8 cellular contexts compared by ENCODE assay signal in the genomic region with DNA sequence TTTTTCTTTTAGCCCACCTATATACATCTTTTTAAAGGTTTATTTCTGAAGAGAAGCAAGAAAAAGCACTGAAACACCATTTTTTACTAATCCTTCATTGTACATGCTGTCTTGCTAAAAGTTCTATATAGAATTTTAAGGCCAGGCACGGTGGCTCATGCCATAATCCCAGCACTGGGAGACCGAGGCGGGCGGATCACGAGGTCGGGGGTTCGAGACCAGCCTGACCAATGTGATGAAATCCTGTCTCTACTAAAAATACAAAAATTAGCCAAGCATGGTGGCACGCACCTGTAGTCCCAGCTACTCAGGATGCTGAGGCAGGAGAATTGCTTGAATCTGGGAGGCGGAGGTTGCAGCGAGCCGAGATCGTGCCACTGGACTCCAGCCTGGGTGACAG. TPM values are rescaled to one million over a fixed set of nuclear protein-coding genes. Genes with fewer than 3 reads are reported as not detected.
DNase-seq lines count a peak whose midpoint lies in the region; ATAC-seq and TF ChIP-seq lines count a peak whose summit lies in the region.
"Not testable (repeated sequence)": the region's sequence is repeated elsewhere in the genome, so short reads cannot be mapped to it uniquely, and the experiment has no call there.
"Had no signal": no experiment of that assay in that cellular context is flagged by ENCODE, and none has a peak within 500 bp of the region (broad histone marks: within the 10 kb centered on the region; RNA-seq: fewer than 3 reads in every experiment).

No MANE protein-coding gene starts in this region.

- TF ChIP-seq POLR2A in HCT116 (IDR thresholded peaks at IDR 0.05; ENCODE audit: borderline replicate concordance, extremely low read depth, insufficient read depth, insufficient read length), result not testable (repeated sequence)

- H3K27ac ChIP-seq in DND-41 (ENCODE audit: low read length); HCT116 (ENCODE audit: low read depth, low read length); OCI-LY1 (ENCODE audit: low read depth, low read length, poor library complexity, severe bottlenecking): not testable (repeated sequence)
- peak overlapping the region; percentile 21 for H3K27ac ChIP-seq in PC-3 (ENCODE audit: low read length)

- peaks cover 14% of the 10 kb centered on the region; the same call in 1 of the 2 replicates for H3K4me1 ChIP-seq in DND-41 (ENCODE audit: insufficient read depth, low read length)
- not testable (repeated sequence) for H3K4me1 ChIP-seq in HCT116 (ENCODE audit: control insufficient read depth in 1 of 2, insufficient read depth in 2 of 2, low read length in 2 of 2)
- H3K4me1 ChIP-seq in OCI-LY1 (ENCODE audit: insufficient read depth, low read length, severe bottlenecking), result peaks cover 24% of the 10 kb centered on the region
- H3K4me1 ChIP-seq in PC-3 (ENCODE audit: insufficient read depth, low read length), result peaks cover 33% of the 10 kb centered on the region

- not testable (repeated sequence) for BruUV-seq in HCT116 (replicated peaks; lab: Mats Ljungman, UMichigan); PC-3 (replicated peaks; lab: Mats Ljungman, UMichigan)

- not testable (repeated sequence) for H3K9me3 ChIP-seq in DND-41 (ENCODE audit: insufficient read depth, low read length, severe bottlenecking); HCT116 (ENCODE audit: control insufficient read depth in 1 of 2, insufficient read depth in 1 of 2, low read depth in 1 of 2, low read length in 2 of 2); OCI-LY1 (ENCODE audit: low read length); PC-3 (ENCODE audit: low read length)

- not testable (repeated sequence) for H3K4me3 ChIP-seq in DND-41 (ENCODE audit: low read depth in 1 of 2, low read length in 2 of 2); HCT116 (replicated peaks in 1 of 2; ENCODE audit: low read depth in 1 of 2, low read length in 2 of 2); OCI-LY1 (ENCODE audit: low read depth, low read length, poor library complexity, severe bottlenecking); PC-3 (ENCODE audit: low read length)

- H3K4me2 ChIP-seq in DND-41 (ENCODE audit: insufficient read depth, low read length); HCT116 (ENCODE audit: low read length); OCI-LY1 (ENCODE audit: low read length); PC-3 (ENCODE audit: low read length): not testable (repeated sequence)

- POLR2A ChIA-PET in HCT116 (lab: Charles Lee); PC-3 (lab: Charles Lee; ENCODE audit: unreplicated experiment): not testable (repeated sequence)

- ATAC-seq in DND-41 (ENCODE audit: insufficient read depth, low read depth); HCT116; PC-3: not testable (repeated sequence)

- intact Hi-C loops in HCT116 (cut with micrococcal nuclease); PC-3 (cut with micrococcal nuclease); posterior vena cava (cut with DNase I): not testable (repeated sequence)

- H4K20me1 ChIP-seq in DND-41 (ENCODE audit: insufficient read depth, low read length); HCT116 (ENCODE audit: insufficient read depth); OCI-LY1 (ENCODE audit: insufficient read depth, low read length); PC-3 (ENCODE audit: low read length): not testable (repeated sequence)

- not testable (repeated sequence) for H3F3A ChIP-seq in OCI-LY1 (ENCODE audit: insufficient read depth, low read length); PC-3 (ENCODE audit: low read length, unreplicated experiment)

- not testable (repeated sequence) for DNase-seq in DND-41; HCT116 (ENCODE audit: low read depth, low spot score); PC-3
- DNase-seq in posterior vena cava (ENCODE audit: low spot score), result peak; percentile 66

- not testable (repeated sequence) for H3K9me2 ChIP-seq in HCT116 (ENCODE audit: insufficient read depth); OCI-LY1 (ENCODE audit: low read depth, low read length); PC-3 (replicated peaks; ENCODE audit: low read length)

- TF ChIP-seq CTCF in DND-41 (IDR thresholded peaks at IDR 0.05; ENCODE audit: borderline replicate concordance, extremely low read depth, low read length, poor library complexity, severe bottlenecking); HCT116 (IDR thresholded peaks at IDR 0.05 in 2 of 3, conservative IDR thresholded peaks at IDR 0.05 in 1 of 3; ENCODE audit: borderline replicate concordance in 1 of 3, insufficient read depth in 1 of 3, low read depth in 2 of 3, low read length in 2 of 3); OCI-LY1 (IDR thresholded peaks at IDR 0.05; ENCODE audit: low read length); PC-3 (conservative IDR thresholded peaks at IDR 0.05; ENCODE audit: low read depth, low read length): not testable (repeated sequence)

- H3K36me3 ChIP-seq in DND-41 (ENCODE audit: insufficient read depth, low read length); HCT116 (ENCODE audit: control insufficient read depth in 1 of 2, insufficient read depth in 2 of 2, low read length in 2 of 2); OCI-LY1 (ENCODE audit: insufficient read depth, low read length); PC-3 (ENCODE audit: low read depth, low read length): not testable (repeated sequence)

- CTCF ChIA-PET in HCT116 (lab: Charles Lee); PC-3 (lab: Charles Lee): not testable (repeated sequence)

- H2AFZ ChIP-seq in DND-41 (ENCODE audit: low read depth, low read length), result 0 out of 2 replicates have a peak overlapping the region, but pooled peaks have one; percentile 6
- peak overlapping the region; percentile 35 for H2AFZ ChIP-seq in HCT116 (ENCODE audit: low read depth, low read length, poor library complexity, severe bottlenecking)
- 0 out of 2 replicates have a peak overlapping the region, but pooled peaks have one; percentile 23 for H2AFZ ChIP-seq in OCI-LY1 (ENCODE audit: low read length)
- not testable (repeated sequence) for H2AFZ ChIP-seq in PC-3 (ENCODE audit: low read length)

- not testable (repeated sequence) for H3K27me3 ChIP-seq in DND-41 (ENCODE audit: insufficient read depth, low read length, poor library complexity); HCT116 (ENCODE audit: insufficient read depth, low read length); OCI-LY1 (ENCODE audit: insufficient read depth, low read length); PC-3 (ENCODE audit: low read length)

- RAD21 ChIA-PET in HCT116 (lab: Charles Lee; ENCODE audit: low non-redundant PET in 1 of 2, low total read pairs in 2 of 2, uncharacterized antibody in 2 of 2, unreplicated experiment in 2 of 2), result not testable (repeated sequence)

- TF ChIP-seq RAD21 in HCT116 (IDR thresholded peaks at IDR 0.05; ENCODE audit: low read depth), result not testable (repeated sequence)

- not testable (repeated sequence) for H3K9ac ChIP-seq in DND-41 (ENCODE audit: low read depth, low read length); HCT116 (ENCODE audit: low read length); OCI-LY1 (ENCODE audit: low read length); PC-3 (ENCODE audit: low read length)

- not testable (repeated sequence) for H3K79me2 ChIP-seq in DND-41 (ENCODE audit: insufficient read depth, low read length); HCT116 (ENCODE audit: insufficient read depth, low read length); PC-3 (ENCODE audit: low read length)
- H3K79me2 ChIP-seq in OCI-LY1 (ENCODE audit: insufficient read depth, low read length), result peaks cover 10% of the 10 kb centered on the region

RNA-seq across cellular contexts. Expression of a gene that starts 1.5 kb away (rescaled TPM):
- total RNA-seq in HCT116 (2021; ENCODE audit: unreplicated experiment) (4.3 TPM), PC-3 (2014; rRNA removed) (14.2 and 15.5 TPM in 2 replicates), posterior vena cava (1 to 10 TPM; 2.7 to 4.0 TPM)
- 1.6 and 2.1 TPM in 2 replicates for polyA plus RNA-seq in HCT116 (2012)
- total RNA-seq: B cell; CD4-positive, alpha-beta T cell; CD8-positive, alpha-beta T cell had no signal

RNA-seq across cellular contexts. Expression of a gene that starts 44.9 kb away (rescaled TPM):
- total RNA-seq in HCT116 (2021; ENCODE audit: unreplicated experiment) (22.8 TPM), PC-3 (2014; rRNA removed) (20.4 and 20.8 TPM in 2 replicates), posterior vena cava (10 to 100 TPM; 19.5 to 21.6 TPM)
- 5.0 and 7.0 TPM in 2 replicates for polyA plus RNA-seq in HCT116 (2012)
